15 cellular contexts compared by ENCODE assay signal in the genomic region with DNA sequence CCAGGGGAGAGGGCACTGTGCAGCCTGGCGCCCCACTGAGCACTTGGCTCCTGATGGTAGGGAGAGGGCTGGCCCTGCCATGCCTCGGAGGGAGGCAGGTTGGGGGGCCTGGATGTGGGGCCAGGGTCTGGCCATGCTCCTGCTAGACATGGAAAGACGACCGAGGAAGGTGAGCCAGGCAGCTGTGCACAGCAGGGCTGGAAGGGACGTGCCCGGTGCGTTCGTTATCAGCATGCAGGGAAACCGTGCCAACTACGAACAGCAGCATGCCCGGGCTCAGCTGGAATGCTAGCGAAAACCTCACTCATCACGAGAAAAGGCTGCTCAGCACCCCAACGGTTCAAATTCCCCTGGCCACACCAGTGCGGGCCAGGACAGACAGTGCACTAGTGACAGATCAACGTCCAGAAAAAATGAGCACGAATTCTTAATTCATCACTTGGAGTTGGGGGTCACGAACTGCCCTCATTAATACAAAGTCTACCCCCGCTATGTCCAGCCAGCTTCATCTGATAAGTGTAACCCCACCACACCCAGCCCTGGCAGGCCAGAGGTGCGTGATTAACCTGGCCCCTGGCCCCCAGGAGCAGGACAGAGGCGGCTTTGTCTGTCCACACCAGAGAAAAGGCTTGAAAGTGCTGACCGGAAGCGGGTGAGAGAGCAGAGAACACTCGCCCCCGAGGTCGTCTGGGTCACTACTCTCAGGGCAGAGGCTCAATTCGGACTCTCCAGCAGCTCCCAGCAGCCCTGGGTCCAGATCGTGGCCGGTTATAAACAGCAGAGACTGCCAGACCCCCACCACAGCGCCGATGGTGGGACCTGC.
A peak's percentile ranks its signal among the peaks of the same experiment; 100 is the strongest.
DNase-seq lines count a peak whose midpoint lies in the region; ATAC-seq and TF ChIP-seq lines count a peak whose summit lies in the region.
"Had no signal": no experiment of that assay in that cellular context is flagged by ENCODE, and none has a peak within 500 bp of the region (broad histone marks: within the 10 kb centered on the region; RNA-seq: fewer than 3 reads in every experiment).

No MANE protein-coding gene starts in this region.

- H3K9me3 ChIP-seq in mesenchymal stem cell (ENCODE audit: control insufficient read depth, low read length) (no peaks in the 10 kb centered on the region), gastrocnemius medialis (no peaks in the 10 kb centered on the region)

- no peak overlapping the region for H2BK15ac ChIP-seq in mesenchymal stem cell (ENCODE audit: low read depth, poor library complexity, severe bottlenecking)

- H3K36me3 ChIP-seq in mesenchymal stem cell (ENCODE audit: control insufficient read depth in 1 of 2, insufficient read depth in 2 of 2, low read depth in 1 of 2, low read length in 2 of 2) (peaks cover 0 to 17% of the 10 kb centered on the region in 2 experiments), gastrocnemius medialis (no peaks in the 10 kb centered on the region)

- H2AK5ac ChIP-seq in mesenchymal stem cell (ENCODE audit: low read length, severe bottlenecking): peak overlapping the region; percentile 14

- H4K91ac ChIP-seq in mesenchymal stem cell (ENCODE audit: low read length): no peak overlapping the region

- ATAC-seq in esophagus mucosa: peak; percentile 22
- ATAC-seq in GM18505 (IDR thresholded peaks at IDR 0.05; ENCODE audit: unreplicated experiment): no peak
- no peak for ATAC-seq in gastrocnemius medialis

- peak; percentile 55 for DNase-seq in COR-L47 (lab: John Stamatoyannopoulos, UW)
- peak; percentile 53 for DNase-seq in NCI-H69 (lab: John Stamatoyannopoulos, UW)
- no peak for DNase-seq in mesenchymal stem cell
- no peak for DNase-seq in gastrocnemius medialis
- DNase-seq in kidney glomerular epithelial cell (lab: John Stamatoyannopoulos, UW): no peak
- DNase-seq in stimulated activated CD4-positive, alpha-beta T cell treated with anti-CD3 and anti-CD28 coated beads, Interleukin-2, amount 100 ng/mL, for 48 hours: no peak
- DNase-seq: activated CD4-positive, alpha-beta T cell treated with anti-CD3 and anti-CD28 coated beads, Interleukin-2, amount 10 ng/mL, durations not matched to agents 7 days and 5 days; activated T-cell treated with anti-CD3 and anti-CD28 coated beads, Interleukin-2, amount 50 U/mL, for 48 hours; cortex of kidney; DMS153; NCI-H1417 treated with DMSO at 0.1 percent for 48 hours; SIG-M5; small intestine had no signal

- H2BK120ac ChIP-seq in mesenchymal stem cell (ENCODE audit: low read depth, low read length): no peak overlapping the region

- no peak overlapping the region for H4K8ac ChIP-seq in mesenchymal stem cell (ENCODE audit: low read length)

- in situ Hi-C loops in gastrocnemius medialis (cut with MboI; ENCODE audit: low sequenced_read_pairs in 4 of 4): no loop called here

- H2BK12ac ChIP-seq in mesenchymal stem cell (ENCODE audit: low read length in 2 of 2): no peak overlapping the region

- no peak for TF ChIP-seq CTCF in gastrocnemius medialis (IDR thresholded peaks at IDR 0.05 in 4 of 5, conservative IDR thresholded peaks at IDR 0.05 in 1 of 5)

- no peak overlapping the region for H2BK5ac ChIP-seq in mesenchymal stem cell (ENCODE audit: low read depth, low read length, poor library complexity, severe bottlenecking)

- no peak overlapping the region for H3K4ac ChIP-seq in mesenchymal stem cell (ENCODE audit: low read depth in 1 of 2, low read length in 2 of 2)

- H3K27me3 ChIP-seq in mesenchymal stem cell (ENCODE audit: control insufficient read depth in 1 of 2, insufficient read depth in 1 of 2, low read length in 2 of 2) (peaks cover 0 to 82% of the 10 kb centered on the region in 2 experiments), gastrocnemius medialis (peaks cover 9 to 27% (median 17%) of the 10 kb centered on the region in 3 donors)

- H3K4me1 ChIP-seq in mesenchymal stem cell (ENCODE audit: control insufficient read depth, insufficient read depth, low read depth, low read length) (peaks cover 49% of the 10 kb centered on the region), gastrocnemius medialis (no peaks in the 10 kb centered on the region)

- no peak overlapping the region for H3K4me2 ChIP-seq in mesenchymal stem cell (ENCODE audit: low read length, poor library complexity, severe bottlenecking)

- H2AFZ ChIP-seq in mesenchymal stem cell (ENCODE audit: low read depth, low read length): no peak overlapping the region

- no peak overlapping the region for H3K14ac ChIP-seq in mesenchymal stem cell (ENCODE audit: low read length in 2 of 2)

- peaks cover 49% of the 10 kb centered on the region for H3K79me1 ChIP-seq in mesenchymal stem cell (replicated peaks; ENCODE audit: low read length, poor library complexity, severe bottlenecking)

- TF ChIP-seq POLR2A in GM18505 (IDR thresholded peaks at IDR 0.05; ENCODE audit: borderline replicate concordance, extremely low read depth, insufficient read depth, insufficient read length): no peak
- TF ChIP-seq POLR2A in gastrocnemius medialis (IDR thresholded peaks at IDR 0.05): no peak

- no peak overlapping the region for H3K23ac ChIP-seq in mesenchymal stem cell (ENCODE audit: low read length in 2 of 2)

- no peak overlapping the region for H3K4me3 ChIP-seq in mesenchymal stem cell (ENCODE audit: insufficient read depth in 1 of 2, low read depth in 1 of 2, low read length in 2 of 2)
- no peak overlapping the region for H3K4me3 ChIP-seq in gastrocnemius medialis

- no peak overlapping the region for H3K18ac ChIP-seq in mesenchymal stem cell (ENCODE audit: low read depth in 1 of 2, low read length in 2 of 2)

- 76% methylated on average over 31 of the region's 31 CpGs for WGBS in mesenchymal stem cell

- H3K9ac ChIP-seq in mesenchymal stem cell (ENCODE audit: low read length): no peak overlapping the region

- intact Hi-C loops in gastrocnemius medialis (cut with DNase I; ENCODE audit: low total_unique reads): no loop called here

- no peak overlapping the region for H3K27ac ChIP-seq in mesenchymal stem cell (ENCODE audit: low read length, poor library complexity, severe bottlenecking)
- H3K27ac ChIP-seq in gastrocnemius medialis: no peak overlapping the region

Comparison
In these comparisons a context has a peak if more than half of its experiments do, and no peak if none do; other contexts are left out.
1. DNase-seq: peak in COR-L47 (single experiment) and NCI-H69 (single experiment); none in mesenchymal stem cell (single experiment), gastrocnemius medialis (0 of 2), kidney glomerular epithelial cell (single experiment) and stimulated activated CD4-positive, alpha-beta T cell treated with anti-CD3 and anti-CD28 coated beads, Interleukin-2, amount 100 ng/mL, for 48 hours (0 of 2).